ENCODE assay signal across 8 cellular contexts in the genomic region with DNA sequence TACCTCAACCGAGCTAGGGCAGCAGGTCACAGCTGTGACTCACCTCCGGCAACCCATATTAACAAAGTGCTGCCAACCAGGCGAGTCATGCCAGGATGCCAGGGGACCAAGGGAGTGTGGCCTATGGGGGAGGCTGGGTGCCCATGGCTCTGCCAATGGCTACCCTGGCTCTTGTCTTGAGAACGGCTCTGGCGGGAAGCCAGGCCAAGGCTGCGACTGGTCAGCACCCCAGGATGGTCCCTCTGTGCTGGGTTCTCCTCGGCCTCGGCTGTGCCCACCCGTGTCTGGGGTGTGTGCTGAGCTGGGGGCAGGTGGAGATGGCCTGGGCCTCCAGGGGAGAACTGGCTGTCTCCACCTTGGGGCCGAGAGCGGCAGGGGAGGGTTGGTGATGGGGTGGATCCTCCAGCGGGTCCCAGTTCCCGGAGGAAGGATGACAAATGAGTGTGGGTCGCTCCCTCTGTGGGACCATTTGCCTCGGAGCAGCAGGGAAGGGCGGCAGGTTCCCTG.
DNase-seq lines count a peak whose midpoint lies in the region; ATAC-seq and TF ChIP-seq lines count a peak whose summit lies in the region.

No MANE protein-coding gene starts in this region.

- H3K4me3 Mint-ChIP-seq in activated T-cell treated with anti-CD3 and anti-CD28 coated beads, Interleukin-2, amount 50 U/mL, for 24 hours, result peak overlapping the region; percentile 58
- peak overlapping the region; percentile 80 for H3K4me3 Mint-ChIP-seq in neural progenitor cell

- DNase-seq in activated T-cell treated with anti-CD3 and anti-CD28 coated beads, Interleukin-2, amount 50 U/mL, for 24 hours, result no peak
- DNase-seq in activated T-cell treated with anti-CD3 and anti-CD28 coated beads, Interleukin-2, amount 50 U/mL, for 1 hour, result no peak
- DNase-seq in NCI-H69 (lab: John Stamatoyannopoulos, UW) (peak; percentile 29), ecto neural progenitor cell (ENCODE audit: low spot score) (peak; percentile 68), neural progenitor cell (ENCODE audit: low spot score) (no peak), colonic mucosa (no peak)

- no peaks in the 10 kb centered on the region for H3K79me2 ChIP-seq in neural progenitor cell (ENCODE audit: low read depth)

- H3K27ac ChIP-seq in neural progenitor cell, result no peak overlapping the region
- no peak overlapping the region for H3K27ac ChIP-seq in colonic mucosa

- H3K27me3 Mint-ChIP-seq in activated T-cell treated with anti-CD3 and anti-CD28 coated beads, Interleukin-2, amount 50 U/mL, for 24 hours, result peaks cover 66% of the 10 kb centered on the region
- H3K27me3 Mint-ChIP-seq in neural progenitor cell (ENCODE audit: insufficient read depth, low read depth), result peaks cover 14% of the 10 kb centered on the region

- peaks cover 41% of the 10 kb centered on the region for H3K27me3 ChIP-seq in neural progenitor cell
- no peaks in the 10 kb centered on the region for H3K27me3 ChIP-seq in colonic mucosa

- H4K20me1 ChIP-seq in neural progenitor cell (ENCODE audit: low read depth), result peaks cover 5% of the 10 kb centered on the region

- ATAC-seq in GM18870 (IDR thresholded peaks at IDR 0.05; ENCODE audit: unreplicated experiment), result no peak
- ATAC-seq in GM21619 (IDR thresholded peaks at IDR 0.05; ENCODE audit: unreplicated experiment), result no peak

- H3K36me3 ChIP-seq in neural progenitor cell (no peaks in the 10 kb centered on the region), colonic mucosa (no peaks in the 10 kb centered on the region)

- H3K36me3 Mint-ChIP-seq in activated T-cell treated with anti-CD3 and anti-CD28 coated beads, Interleukin-2, amount 50 U/mL, for 24 hours (ENCODE audit: low read depth), result no peaks in the 10 kb centered on the region
- H3K36me3 Mint-ChIP-seq in neural progenitor cell, result no peaks in the 10 kb centered on the region

- H3K27ac Mint-ChIP-seq in activated T-cell treated with anti-CD3 and anti-CD28 coated beads, Interleukin-2, amount 50 U/mL, for 24 hours, result no peak overlapping the region
- no peak overlapping the region for H3K27ac Mint-ChIP-seq in neural progenitor cell

- H3K4me3 ChIP-seq in neural progenitor cell (peak overlapping the region; percentile 94), colonic mucosa (no peak overlapping the region)

- H3K9ac ChIP-seq in neural progenitor cell, result no peak overlapping the region
- H3K9ac ChIP-seq in colonic mucosa (ENCODE audit: low read depth in 2 of 2, low read length in 2 of 2), result peak overlapping the region in 1 of 2 donors; percentile 3

- H3K4me2 ChIP-seq in neural progenitor cell, result peak overlapping the region; percentile 91

- TF ChIP-seq CTCF in neural progenitor cell (IDR thresholded peaks at IDR 0.05) (no peak), colonic mucosa (IDR thresholded peaks at IDR 0.05) (no peak)

- H2AFZ ChIP-seq in neural progenitor cell (replicated peaks), result peak overlapping the region; percentile 73

- peaks cover 15% of the 10 kb centered on the region for H3K4me1 Mint-ChIP-seq in activated T-cell treated with anti-CD3 and anti-CD28 coated beads, Interleukin-2, amount 50 U/mL, for 24 hours (ENCODE audit: low read depth)
- H3K4me1 Mint-ChIP-seq in neural progenitor cell, result peaks cover 16% of the 10 kb centered on the region

- H3K9me3 Mint-ChIP-seq in activated T-cell treated with anti-CD3 and anti-CD28 coated beads, Interleukin-2, amount 50 U/mL, for 24 hours, result no peaks in the 10 kb centered on the region
- H3K9me3 Mint-ChIP-seq in neural progenitor cell, result peaks cover 8% of the 10 kb centered on the region

- intact Hi-C loops in colonic mucosa (cut with DNase I), result loop anchor here (5.0 kb wide), 2 partner anchors 269 to 704 kb away; no protein-coding TSS in a partner anchor

- peaks cover 25% of the 10 kb centered on the region for H3K4me1 ChIP-seq in neural progenitor cell
- peaks cover 4% of the 10 kb centered on the region for H3K4me1 ChIP-seq in colonic mucosa

- H3K9me3 ChIP-seq in neural progenitor cell (ENCODE audit: low read depth) (no peaks in the 10 kb centered on the region), colonic mucosa (no peaks in the 10 kb centered on the region)

- H3F3A ChIP-seq in neural progenitor cell (ENCODE audit: low read depth), result peaks cover 25% of the 10 kb centered on the region

Comparison
In these comparisons a context has a peak if more than half of its experiments do, and no peak if none do; other contexts are left out.
1. DNase-seq: peak in NCI-H69 (single experiment) and ecto neural progenitor cell (single experiment); none in activated T-cell treated with anti-CD3 and anti-CD28 coated beads, Interleukin-2, amount 50 U/mL, for 24 hours (single experiment), activated T-cell treated with anti-CD3 and anti-CD28 coated beads, Interleukin-2, amount 50 U/mL, for 1 hour (single experiment), neural progenitor cell (single experiment) and colonic mucosa (single experiment).